1 cellular context compared by ENCODE assay signal in genomic region chr4:124429746-124430250, GRCh38.
TF ChIP-seq lines count a peak whose summit lies in the region.

No MANE protein-coding gene starts in this region.

TF ChIP-seq in SK-N-SH treated with all-trans-retinoic acid at 6 μM for 48 hours, 23 proteins besides CTCF, POLR2A, EP300 and RAD21 (continued from another document):
- TF ChIP-seq, protein P1, sequence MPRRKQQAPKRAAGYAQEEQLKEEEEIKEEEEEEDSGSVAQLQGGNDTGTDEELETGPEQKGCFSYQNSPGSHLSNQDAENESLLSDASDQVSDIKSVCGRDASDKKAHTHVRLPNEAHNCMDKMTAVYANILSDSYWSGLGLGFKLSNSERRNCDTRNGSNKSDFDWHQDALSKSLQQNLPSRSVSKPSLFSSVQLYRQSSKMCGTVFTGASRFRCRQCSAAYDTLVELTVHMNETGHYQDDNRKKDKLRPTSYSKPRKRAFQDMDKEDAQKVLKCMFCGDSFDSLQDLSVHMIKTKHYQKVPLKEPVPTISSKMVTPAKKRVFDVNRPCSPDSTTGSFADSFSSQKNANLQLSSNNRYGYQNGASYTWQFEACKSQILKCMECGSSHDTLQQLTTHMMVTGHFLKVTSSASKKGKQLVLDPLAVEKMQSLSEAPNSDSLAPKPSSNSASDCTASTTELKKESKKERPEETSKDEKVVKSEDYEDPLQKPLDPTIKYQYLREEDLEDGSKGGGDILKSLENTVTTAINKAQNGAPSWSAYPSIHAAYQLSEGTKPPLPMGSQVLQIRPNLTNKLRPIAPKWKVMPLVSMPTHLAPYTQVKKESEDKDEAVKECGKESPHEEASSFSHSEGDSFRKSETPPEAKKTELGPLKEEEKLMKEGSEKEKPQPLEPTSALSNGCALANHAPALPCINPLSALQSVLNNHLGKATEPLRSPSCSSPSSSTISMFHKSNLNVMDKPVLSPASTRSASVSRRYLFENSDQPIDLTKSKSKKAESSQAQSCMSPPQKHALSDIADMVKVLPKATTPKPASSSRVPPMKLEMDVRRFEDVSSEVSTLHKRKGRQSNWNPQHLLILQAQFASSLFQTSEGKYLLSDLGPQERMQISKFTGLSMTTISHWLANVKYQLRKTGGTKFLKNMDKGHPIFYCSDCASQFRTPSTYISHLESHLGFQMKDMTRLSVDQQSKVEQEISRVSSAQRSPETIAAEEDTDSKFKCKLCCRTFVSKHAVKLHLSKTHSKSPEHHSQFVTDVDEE (CRISPR knock-in tag; IDR thresholded peaks at IDR 0.05): no peak
- TF ChIP-seq ZNF565 (CRISPR knock-in tag; conservative IDR thresholded peaks at IDR 0.05; ENCODE audit: low read depth) (no peak), ZFP3 (CRISPR knock-in tag; IDR thresholded peaks at IDR 0.05) (no peak), RARB (CRISPR knock-in tag; IDR thresholded peaks at IDR 0.05) (no peak), GLIS3 (CRISPR knock-in tag; IDR thresholded peaks at IDR 0.05) (no peak), ISL1 (CRISPR knock-in tag; IDR thresholded peaks at IDR 0.05) (no peak), BACH2 (CRISPR knock-in tag; IDR thresholded peaks at IDR 0.05; ENCODE audit: borderline replicate concordance) (no peak), ZNF8 (CRISPR knock-in tag; IDR thresholded peaks at IDR 0.05) (no peak), ZFP30 (CRISPR knock-in tag; IDR thresholded peaks at IDR 0.05) (no peak), CREB5 (CRISPR knock-in tag; IDR thresholded peaks at IDR 0.05; ENCODE audit: low read depth) (no peak), OSR1 (CRISPR knock-in tag; IDR thresholded peaks at IDR 0.05) (no peak)
- TF ChIP-seq, protein P2, sequence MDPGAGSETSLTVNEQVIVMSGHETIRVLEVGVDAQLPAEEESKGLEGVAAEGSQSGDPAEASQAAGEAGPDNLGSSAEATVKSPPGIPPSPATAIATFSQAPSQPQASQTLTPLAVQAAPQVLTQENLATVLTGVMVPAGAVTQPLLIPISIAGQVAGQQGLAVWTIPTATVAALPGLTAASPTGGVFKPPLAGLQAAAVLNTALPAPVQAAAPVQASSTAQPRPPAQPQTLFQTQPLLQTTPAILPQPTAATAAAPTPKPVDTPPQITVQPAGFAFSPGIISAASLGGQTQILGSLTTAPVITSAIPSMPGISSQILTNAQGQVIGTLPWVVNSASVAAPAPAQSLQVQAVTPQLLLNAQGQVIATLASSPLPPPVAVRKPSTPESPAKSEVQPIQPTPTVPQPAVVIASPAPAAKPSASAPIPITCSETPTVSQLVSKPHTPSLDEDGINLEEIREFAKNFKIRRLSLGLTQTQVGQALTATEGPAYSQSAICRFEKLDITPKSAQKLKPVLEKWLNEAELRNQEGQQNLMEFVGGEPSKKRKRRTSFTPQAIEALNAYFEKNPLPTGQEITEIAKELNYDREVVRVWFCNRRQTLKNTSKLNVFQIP (CRISPR knock-in tag; IDR thresholded peaks at IDR 0.05; ENCODE audit: borderline replicate concordance, low read depth): no peak
